In the genomic region with DNA sequence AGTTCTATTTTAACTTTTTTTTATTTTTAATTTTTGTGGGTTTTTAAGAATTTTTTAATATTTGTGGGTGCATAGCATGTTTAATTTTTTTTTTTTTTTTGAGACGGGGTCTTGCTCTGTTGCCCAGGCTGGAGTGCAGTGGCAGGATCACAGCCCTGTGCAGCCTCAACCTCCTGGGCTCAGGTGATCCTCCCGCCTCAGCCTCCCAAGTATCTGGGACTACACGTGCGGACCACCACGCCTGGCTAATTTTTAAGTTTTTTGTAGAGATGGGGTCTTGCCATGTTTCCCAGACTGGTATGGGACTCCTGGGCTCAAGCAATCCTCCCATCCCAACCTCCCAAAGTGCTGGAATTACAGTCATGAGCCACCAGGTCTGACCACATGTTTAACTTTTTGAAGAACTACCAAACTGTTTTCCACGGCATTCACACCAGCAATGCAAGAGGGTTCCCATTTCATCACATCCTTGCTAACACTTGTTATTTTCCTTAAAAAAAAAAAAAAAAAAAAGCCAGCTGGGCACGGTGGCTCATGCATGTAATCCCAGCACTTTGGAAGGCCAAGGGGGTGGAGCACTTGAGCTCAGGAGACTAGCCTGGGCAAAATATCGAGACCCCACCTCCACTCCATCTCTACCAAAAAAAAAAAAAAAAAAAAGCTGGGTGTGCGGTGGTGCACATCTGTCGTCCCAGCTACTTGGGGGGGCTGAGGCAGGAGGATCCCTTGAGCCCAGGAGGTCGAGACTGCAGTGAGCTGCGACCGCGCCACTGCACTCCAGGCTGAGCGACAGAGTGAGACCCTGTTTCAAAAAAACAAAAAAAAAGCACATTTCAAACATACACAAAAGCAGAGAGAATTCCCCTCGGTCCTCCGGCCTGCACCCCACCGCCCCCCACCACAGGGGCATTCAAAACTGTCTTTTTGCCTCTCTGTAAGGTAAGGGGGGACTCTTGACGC, we compare ENCODE assay signal across 1 cellular context.
TF ChIP-seq lines count a peak whose summit lies in the region.

No MANE protein-coding gene starts in this region.

TF ChIP-seq in K562, 482 proteins besides CTCF, POLR2A, EP300 and RAD21 (continued from another document and continues in another):
- TF ChIP-seq, protein P1, sequence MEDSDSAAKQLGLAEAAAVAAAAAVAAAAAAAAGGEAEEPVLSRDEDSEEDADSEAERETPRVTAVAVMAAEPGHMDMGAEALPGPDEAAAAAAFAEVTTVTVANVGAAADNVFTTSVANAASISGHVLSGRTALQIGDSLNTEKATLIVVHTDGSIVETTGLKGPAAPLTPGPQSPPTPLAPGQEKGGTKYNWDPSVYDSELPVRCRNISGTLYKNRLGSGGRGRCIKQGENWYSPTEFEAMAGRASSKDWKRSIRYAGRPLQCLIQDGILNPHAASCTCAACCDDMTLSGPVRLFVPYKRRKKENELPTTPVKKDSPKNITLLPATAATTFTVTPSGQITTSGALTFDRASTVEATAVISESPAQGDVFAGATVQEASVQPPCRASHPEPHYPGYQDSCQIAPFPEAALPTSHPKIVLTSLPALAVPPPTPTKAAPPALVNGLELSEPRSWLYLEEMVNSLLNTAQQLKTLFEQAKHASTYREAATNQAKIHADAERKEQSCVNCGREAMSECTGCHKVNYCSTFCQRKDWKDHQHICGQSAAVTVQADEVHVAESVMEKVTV (CRISPR knock-in tag; IDR thresholded peaks at IDR 0.05): no peak
- TF ChIP-seq ZNF316 (IDR thresholded peaks at IDR 0.05): 0 out of 2 replicates have a peak, but pooled peaks have one; percentile 5
- no peak for TF ChIP-seq RBM34 (IDR thresholded peaks at IDR 0.05; ENCODE audit: borderline replicate concordance, insufficient read depth, low read length)
- TF ChIP-seq, protein P2, sequence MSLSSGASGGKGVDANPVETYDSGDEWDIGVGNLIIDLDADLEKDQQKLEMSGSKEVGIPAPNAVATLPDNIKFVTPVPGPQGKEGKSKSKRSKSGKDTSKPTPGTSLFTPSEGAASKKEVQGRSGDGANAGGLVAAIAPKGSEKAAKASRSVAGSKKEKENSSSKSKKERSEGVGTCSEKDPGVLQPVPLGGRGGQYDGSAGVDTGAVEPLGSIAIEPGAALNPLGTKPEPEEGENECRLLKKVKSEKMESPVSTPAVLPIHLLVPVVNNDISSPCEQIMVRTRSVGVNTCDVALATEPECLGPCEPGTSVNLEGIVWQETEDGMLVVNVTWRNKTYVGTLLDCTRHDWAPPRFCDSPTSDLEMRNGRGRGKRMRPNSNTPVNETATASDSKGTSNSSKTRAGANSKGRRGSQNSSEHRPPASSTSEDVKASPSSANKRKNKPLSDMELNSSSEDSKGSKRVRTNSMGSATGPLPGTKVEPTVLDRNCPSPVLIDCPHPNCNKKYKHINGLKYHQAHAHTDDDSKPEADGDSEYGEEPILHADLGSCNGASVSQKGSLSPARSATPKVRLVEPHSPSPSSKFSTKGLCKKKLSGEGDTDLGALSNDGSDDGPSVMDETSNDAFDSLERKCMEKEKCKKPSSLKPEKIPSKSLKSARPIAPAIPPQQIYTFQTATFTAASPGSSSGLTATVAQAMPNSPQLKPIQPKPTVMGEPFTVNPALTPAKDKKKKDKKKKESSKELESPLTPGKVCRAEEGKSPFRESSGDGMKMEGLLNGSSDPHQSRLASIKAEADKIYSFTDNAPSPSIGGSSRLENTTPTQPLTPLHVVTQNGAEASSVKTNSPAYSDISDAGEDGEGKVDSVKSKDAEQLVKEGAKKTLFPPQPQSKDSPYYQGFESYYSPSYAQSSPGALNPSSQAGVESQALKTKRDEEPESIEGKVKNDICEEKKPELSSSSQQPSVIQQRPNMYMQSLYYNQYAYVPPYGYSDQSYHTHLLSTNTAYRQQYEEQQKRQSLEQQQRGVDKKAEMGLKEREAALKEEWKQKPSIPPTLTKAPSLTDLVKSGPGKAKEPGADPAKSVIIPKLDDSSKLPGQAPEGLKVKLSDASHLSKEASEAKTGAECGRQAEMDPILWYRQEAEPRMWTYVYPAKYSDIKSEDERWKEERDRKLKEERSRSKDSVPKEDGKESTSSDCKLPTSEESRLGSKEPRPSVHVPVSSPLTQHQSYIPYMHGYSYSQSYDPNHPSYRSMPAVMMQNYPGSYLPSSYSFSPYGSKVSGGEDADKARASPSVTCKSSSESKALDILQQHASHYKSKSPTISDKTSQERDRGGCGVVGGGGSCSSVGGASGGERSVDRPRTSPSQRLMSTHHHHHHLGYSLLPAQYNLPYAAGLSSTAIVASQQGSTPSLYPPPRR (CRISPR knock-in tag; IDR thresholded peaks at IDR 0.05; ENCODE audit: borderline replicate concordance): no peak
- TF ChIP-seq RBM25 (IDR thresholded peaks at IDR 0.05; ENCODE audit: low read depth, low read length, severe bottlenecking): no peak
- TF ChIP-seq U2AF1 (optimal IDR thresholded peaks at IDR 0.05; ENCODE audit: low read depth, low read length): no peak
- TF ChIP-seq, protein P3, sequence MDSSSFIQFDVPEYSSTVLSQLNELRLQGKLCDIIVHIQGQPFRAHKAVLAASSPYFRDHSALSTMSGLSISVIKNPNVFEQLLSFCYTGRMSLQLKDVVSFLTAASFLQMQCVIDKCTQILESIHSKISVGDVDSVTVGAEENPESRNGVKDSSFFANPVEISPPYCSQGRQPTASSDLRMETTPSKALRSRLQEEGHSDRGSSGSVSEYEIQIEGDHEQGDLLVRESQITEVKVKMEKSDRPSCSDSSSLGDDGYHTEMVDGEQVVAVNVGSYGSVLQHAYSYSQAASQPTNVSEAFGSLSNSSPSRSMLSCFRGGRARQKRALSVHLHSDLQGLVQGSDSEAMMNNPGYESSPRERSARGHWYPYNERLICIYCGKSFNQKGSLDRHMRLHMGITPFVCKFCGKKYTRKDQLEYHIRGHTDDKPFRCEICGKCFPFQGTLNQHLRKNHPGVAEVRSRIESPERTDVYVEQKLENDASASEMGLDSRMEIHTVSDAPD (CRISPR knock-in tag; IDR thresholded peaks at IDR 0.05): no peak
- TF ChIP-seq ZNF668 (CRISPR knock-in tag; IDR thresholded peaks at IDR 0.05): 0 out of 2 replicates have a peak, but pooled peaks have one; percentile 15
- TF ChIP-seq CAMTA2 (CRISPR knock-in tag; conservative IDR thresholded peaks at IDR 0.05): no peak
- TF ChIP-seq, protein P4, sequence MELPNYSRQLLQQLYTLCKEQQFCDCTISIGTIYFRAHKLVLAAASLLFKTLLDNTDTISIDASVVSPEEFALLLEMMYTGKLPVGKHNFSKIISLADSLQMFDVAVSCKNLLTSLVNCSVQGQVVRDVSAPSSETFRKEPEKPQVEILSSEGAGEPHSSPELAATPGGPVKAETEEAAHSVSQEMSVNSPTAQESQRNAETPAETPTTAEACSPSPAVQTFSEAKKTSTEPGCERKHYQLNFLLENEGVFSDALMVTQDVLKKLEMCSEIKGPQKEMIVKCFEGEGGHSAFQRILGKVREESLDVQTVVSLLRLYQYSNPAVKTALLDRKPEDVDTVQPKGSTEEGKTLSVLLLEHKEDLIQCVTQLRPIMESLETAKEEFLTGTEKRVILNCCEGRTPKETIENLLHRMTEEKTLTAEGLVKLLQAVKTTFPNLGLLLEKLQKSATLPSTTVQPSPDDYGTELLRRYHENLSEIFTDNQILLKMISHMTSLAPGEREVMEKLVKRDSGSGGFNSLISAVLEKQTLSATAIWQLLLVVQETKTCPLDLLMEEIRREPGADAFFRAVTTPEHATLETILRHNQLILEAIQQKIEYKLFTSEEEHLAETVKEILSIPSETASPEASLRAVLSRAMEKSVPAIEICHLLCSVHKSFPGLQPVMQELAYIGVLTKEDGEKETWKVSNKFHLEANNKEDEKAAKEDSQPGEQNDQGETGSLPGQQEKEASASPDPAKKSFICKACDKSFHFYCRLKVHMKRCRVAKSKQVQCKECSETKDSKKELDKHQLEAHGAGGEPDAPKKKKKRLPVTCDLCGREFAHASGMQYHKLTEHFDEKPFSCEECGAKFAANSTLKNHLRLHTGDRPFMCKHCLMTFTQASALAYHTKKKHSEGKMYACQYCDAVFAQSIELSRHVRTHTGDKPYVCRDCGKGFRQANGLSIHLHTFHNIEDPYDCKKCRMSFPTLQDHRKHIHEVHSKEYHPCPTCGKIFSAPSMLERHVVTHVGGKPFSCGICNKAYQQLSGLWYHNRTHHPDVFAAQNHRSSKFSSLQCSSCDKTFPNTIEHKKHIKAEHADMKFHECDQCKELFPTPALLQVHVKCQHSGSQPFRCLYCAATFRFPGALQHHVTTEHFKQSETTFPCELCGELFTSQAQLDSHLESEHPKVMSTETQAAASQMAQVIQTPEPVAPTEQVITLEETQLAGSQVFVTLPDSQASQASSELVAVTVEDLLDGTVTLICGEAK (IDR thresholded peaks at IDR 0.05): no peak
- TF ChIP-seq, protein P4 (CRISPR knock-in tag; IDR thresholded peaks at IDR 0.05): no peak
- no peak for TF ChIP-seq BRCA1 (IDR thresholded peaks at IDR 0.05)
- TF ChIP-seq BRCA1 (CRISPR knock-in tag; IDR thresholded peaks at IDR 0.05): no peak
- no peak for TF ChIP-seq ZNF282 (CRISPR knock-in tag; IDR thresholded peaks at IDR 0.05)
- no peak for TF ChIP-seq ASH1L (IDR thresholded peaks at IDR 0.05; ENCODE audit: borderline replicate concordance, low read depth, partially characterized antibody)
- 0 out of 2 replicates have a peak, but pooled peaks have one; percentile 55 for TF ChIP-seq HNRNPUL1 (IDR thresholded peaks at IDR 0.05; ENCODE audit: low read length)
- TF ChIP-seq ZNF143 (CRISPR knock-in tag; IDR thresholded peaks at IDR 0.05): no peak
- TF ChIP-seq MCM3 (IDR thresholded peaks at IDR 0.05): no peak
- peak; percentile 56; the same call in 1 of the 2 replicates for TF ChIP-seq ZNF384 (IDR thresholded peaks at IDR 0.05; ENCODE audit: low read depth, low read length)
- TF ChIP-seq, protein P5, sequence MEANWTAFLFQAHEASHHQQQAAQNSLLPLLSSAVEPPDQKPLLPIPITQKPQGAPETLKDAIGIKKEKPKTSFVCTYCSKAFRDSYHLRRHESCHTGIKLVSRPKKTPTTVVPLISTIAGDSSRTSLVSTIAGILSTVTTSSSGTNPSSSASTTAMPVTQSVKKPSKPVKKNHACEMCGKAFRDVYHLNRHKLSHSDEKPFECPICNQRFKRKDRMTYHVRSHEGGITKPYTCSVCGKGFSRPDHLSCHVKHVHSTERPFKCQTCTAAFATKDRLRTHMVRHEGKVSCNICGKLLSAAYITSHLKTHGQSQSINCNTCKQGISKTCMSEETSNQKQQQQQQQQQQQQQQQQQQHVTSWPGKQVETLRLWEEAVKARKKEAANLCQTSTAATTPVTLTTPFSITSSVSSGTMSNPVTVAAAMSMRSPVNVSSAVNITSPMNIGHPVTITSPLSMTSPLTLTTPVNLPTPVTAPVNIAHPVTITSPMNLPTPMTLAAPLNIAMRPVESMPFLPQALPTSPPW (CRISPR knock-in tag; IDR thresholded peaks at IDR 0.05): no peak
- TF ChIP-seq ZNF134 (CRISPR knock-in tag; conservative IDR thresholded peaks at IDR 0.05): no peak
- TF ChIP-seq, protein P6, sequence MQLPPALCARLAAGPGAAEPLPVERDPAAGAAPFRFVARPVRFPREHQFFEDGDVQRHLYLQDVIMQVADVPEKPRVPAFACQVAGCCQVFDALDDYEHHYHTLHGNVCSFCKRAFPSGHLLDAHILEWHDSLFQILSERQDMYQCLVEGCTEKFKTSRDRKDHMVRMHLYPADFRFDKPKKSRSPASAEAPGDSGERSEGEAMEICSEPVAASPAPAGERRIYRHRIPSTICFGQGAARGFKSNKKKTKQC (CRISPR knock-in tag; IDR thresholded peaks at IDR 0.05): no peak
- 0 out of 2 replicates have a peak, but pooled peaks have one; percentile 41 for TF ChIP-seq ELF4 (CRISPR knock-in tag; IDR thresholded peaks at IDR 0.05)
- TF ChIP-seq, protein P7, sequence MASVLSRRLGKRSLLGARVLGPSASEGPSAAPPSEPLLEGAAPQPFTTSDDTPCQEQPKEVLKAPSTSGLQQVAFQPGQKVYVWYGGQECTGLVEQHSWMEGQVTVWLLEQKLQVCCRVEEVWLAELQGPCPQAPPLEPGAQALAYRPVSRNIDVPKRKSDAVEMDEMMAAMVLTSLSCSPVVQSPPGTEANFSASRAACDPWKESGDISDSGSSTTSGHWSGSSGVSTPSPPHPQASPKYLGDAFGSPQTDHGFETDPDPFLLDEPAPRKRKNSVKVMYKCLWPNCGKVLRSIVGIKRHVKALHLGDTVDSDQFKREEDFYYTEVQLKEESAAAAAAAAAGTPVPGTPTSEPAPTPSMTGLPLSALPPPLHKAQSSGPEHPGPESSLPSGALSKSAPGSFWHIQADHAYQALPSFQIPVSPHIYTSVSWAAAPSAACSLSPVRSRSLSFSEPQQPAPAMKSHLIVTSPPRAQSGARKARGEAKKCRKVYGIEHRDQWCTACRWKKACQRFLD (CRISPR knock-in tag; IDR thresholded peaks at IDR 0.05): peak; percentile 35; the same call in 1 of the 2 replicates
- TF ChIP-seq TAF7 (tag; IDR thresholded peaks at IDR 0.05): no peak
- TF ChIP-seq TCF7 (IDR thresholded peaks at IDR 0.05; ENCODE audit: borderline replicate concordance): no peak
- TF ChIP-seq, protein P8, sequence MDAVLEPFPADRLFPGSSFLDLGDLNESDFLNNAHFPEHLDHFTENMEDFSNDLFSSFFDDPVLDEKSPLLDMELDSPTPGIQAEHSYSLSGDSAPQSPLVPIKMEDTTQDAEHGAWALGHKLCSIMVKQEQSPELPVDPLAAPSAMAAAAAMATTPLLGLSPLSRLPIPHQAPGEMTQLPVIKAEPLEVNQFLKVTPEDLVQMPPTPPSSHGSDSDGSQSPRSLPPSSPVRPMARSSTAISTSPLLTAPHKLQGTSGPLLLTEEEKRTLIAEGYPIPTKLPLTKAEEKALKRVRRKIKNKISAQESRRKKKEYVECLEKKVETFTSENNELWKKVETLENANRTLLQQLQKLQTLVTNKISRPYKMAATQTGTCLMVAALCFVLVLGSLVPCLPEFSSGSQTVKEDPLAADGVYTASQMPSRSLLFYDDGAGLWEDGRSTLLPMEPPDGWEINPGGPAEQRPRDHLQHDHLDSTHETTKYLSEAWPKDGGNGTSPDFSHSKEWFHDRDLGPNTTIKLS (IDR thresholded peaks at IDR 0.05; ENCODE audit: borderline replicate concordance, low read depth): no peak
- no peak for TF ChIP-seq ZNF586 (CRISPR knock-in tag; conservative IDR thresholded peaks at IDR 0.05)
- no peak for TF ChIP-seq BACH1 (tag; IDR thresholded peaks at IDR 0.05)
